In the genomic region with DNA sequence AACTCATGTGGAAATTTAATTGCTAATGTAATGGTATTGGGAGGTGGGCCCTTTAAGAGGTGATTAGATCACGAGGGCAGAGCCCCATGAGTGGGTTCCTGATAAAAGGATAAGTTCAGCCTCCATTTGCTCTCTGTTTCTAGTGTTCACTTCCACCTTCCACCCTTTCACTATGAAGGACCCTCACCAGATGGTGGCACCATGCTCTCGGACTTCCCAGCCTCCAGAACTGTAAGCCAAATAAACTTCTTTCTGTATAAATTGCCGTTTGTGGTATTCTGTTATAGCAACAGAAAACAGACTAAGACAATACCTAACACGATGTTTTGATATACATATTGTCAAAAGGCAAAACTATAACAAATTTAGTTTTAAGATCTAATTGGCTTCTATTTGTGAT, we compare ENCODE assay signal across 32 cellular contexts.
A peak's percentile ranks its signal among the peaks of the same experiment; 100 is the strongest.
DNase-seq lines count a peak whose midpoint lies in the region; ATAC-seq, FAIRE-seq and TF ChIP-seq lines count a peak whose summit lies in the region.
"Had no signal": no experiment of that assay in that cellular context is flagged by ENCODE, and none has a peak within 500 bp of the region (broad histone marks: within the 10 kb centered on the region; RNA-seq: fewer than 3 reads in every experiment).

No MANE protein-coding gene starts in this region.

- peak; percentile 39; the same call in 1 of the 3 replicates for ATAC-seq in K562
- ATAC-seq in thoracic aorta (ENCODE audit: insufficient number of reproducible peaks, low FRiP score, low read depth) = no peak
- no peak for ATAC-seq in sciatic nerve
- ATAC-seq: activated CD4-positive, alpha-beta T cell treated with anti-CD3 and anti-CD28 coated beads for 36 hours; activated CD8-positive, alpha-beta T cell treated with anti-CD3 and anti-CD28 coated beads, Interleukin-2, amount 10 ng/mL, durations not matched to agents 7 days and 5 days; gastroesophageal sphincter; left cardiac atrium had no signal

- peaks cover 0 to 2% (median 0%) of the 10 kb centered on the region in 5 donors for H3K9me3 Mint-ChIP-seq in CD8-positive, alpha-beta memory T cell
- H3K9me3 Mint-ChIP-seq: activated naive CD4-positive, alpha-beta T cell treated with anti-CD3 and anti-CD28 coated beads, Interleukin-2, amount 50 U/mL, for 24 hours; HFFc6; neural crest cell; T-helper 2 cell treated with Interferon-gamma antibody and Interleukin-4, amounts not matched to agents 5 μg/mL and 100 μg/mL, for 36 hours had no signal

- peak in 1 of 4 experiments; percentile 6 for DNase-seq in K562 (ENCODE audit: extremely low read depth in 1 of 4, low spot score in 3 of 4)
- no peak for DNase-seq in thoracic aorta (ENCODE audit: low spot score)
- DNase-seq in sciatic nerve (ENCODE audit: low spot score) = no peak
- DNase-seq in CD8-positive, alpha-beta memory T cell = no peak
- DNase-seq in activated T-cell treated with anti-CD3 and anti-CD28 coated beads, Interleukin-2, amount 50 U/mL, for 1 hour = no peak
- DNase-seq: activated CD4-positive, alpha-beta T cell treated with anti-CD3 and anti-CD28 coated beads for 36 hours; activated CD8-positive, alpha-beta T cell treated with anti-CD3 and anti-CD28 coated beads, Interleukin-2, amount 10 ng/mL, durations not matched to agents 7 days and 5 days; amniotic stem cell; C1 segment of cervical spinal cord; DMS79 treated with DMSO at 0.1 percent for 48 hours; GM23248; HFFc6; hippocampal formation; left cardiac atrium; mammary epithelial cell; NCI-H1092; NCI-H187; NCI-H510A treated with DMSO at 0.1 percent for 48 hours; PC-9; SHP77; stimulated activated CD4-positive, alpha-beta T cell treated with anti-CD3 and anti-CD28 coated beads, Interleukin-1b, Interleukin-23, amount 100 ng/mL, for 48 hours; uterus had no signal

- H3K4me3 ChIP-seq in OCI-LY1 (ENCODE audit: low read depth, low read length, poor library complexity, severe bottlenecking) (no peak overlapping the region), K562 (no peak overlapping the region), thoracic aorta (no peak overlapping the region)
- no peak overlapping the region for H3K4me3 ChIP-seq in CD8-positive, alpha-beta memory T cell (ENCODE audit: low read length)
- H3K4me3 ChIP-seq: breast epithelium, gastroesophageal sphincter, GM23248, PC-9, uterus had no signal

- 0% methylated on average over 4 of the region's 4 CpGs for WGBS in K562 (ENCODE audit: insufficient coverage, low coverage, missing lambda C conversion rate)

- no peaks in the 10 kb centered on the region for H3K4me1 Mint-ChIP-seq in CD8-positive, alpha-beta memory T cell
- H3K4me1 Mint-ChIP-seq: activated CD4-positive, alpha-beta T cell treated with anti-CD3 and anti-CD28 coated beads for 36 hours; activated naive CD4-positive, alpha-beta T cell treated with anti-CD3 and anti-CD28 coated beads, Interleukin-2, amount 50 U/mL, for 24 hours; neural crest cell had no signal

- H3K9ac ChIP-seq in OCI-LY1 (ENCODE audit: low read length) (no peak overlapping the region), K562 (ENCODE audit: insufficient read depth in 1 of 2, low read depth in 2 of 2, low read length in 2 of 2) (no peak overlapping the region)
- H3K9ac ChIP-seq: GM23248, parathyroid adenoma had no signal

- H3K36me3 Mint-ChIP-seq in CD8-positive, alpha-beta memory T cell = no peaks in the 10 kb centered on the region
- H3K36me3 Mint-ChIP-seq: activated naive CD4-positive, alpha-beta T cell treated with anti-CD3 and anti-CD28 coated beads, Interleukin-2, amount 50 U/mL, for 24 hours had no signal

- H4K20me1 ChIP-seq in OCI-LY1 (ENCODE audit: insufficient read depth, low read length) (no peaks in the 10 kb centered on the region), K562 (replicated peaks; ENCODE audit: control insufficient read depth, insufficient read depth, low read length) (no peaks in the 10 kb centered on the region)

- no peak overlapping the region for H3K27ac Mint-ChIP-seq in CD8-positive, alpha-beta memory T cell
- H3K27ac Mint-ChIP-seq: activated CD4-positive, alpha-beta T cell treated with anti-CD3 and anti-CD28 coated beads for 36 hours; activated CD8-positive, alpha-beta T cell treated with anti-CD3 and anti-CD28 coated beads, Interleukin-2, amount 10 ng/mL, durations not matched to agents 7 days and 5 days; activated naive CD4-positive, alpha-beta T cell treated with anti-CD3 and anti-CD28 coated beads, Interleukin-2, amount 50 U/mL, for 24 hours; HFFc6; stimulated activated naive CD8-positive, alpha-beta T cell treated with anti-CD3 and anti-CD28 coated beads, Interleukin-15, Interleukin-2, amounts not matched to agents 100 ng/mL and 50 ng/mL, for 24 hours; T-helper 2 cell treated with Interferon-gamma antibody and Interleukin-4, amounts not matched to agents 5 μg/mL and 100 μg/mL, for 36 hours had no signal

- intact Hi-C loops in K562 (cut with micrococcal nuclease) = no loop called here
- intact Hi-C loops in sciatic nerve (cut with DNase I) = no loop called here

- no peaks in the 10 kb centered on the region for H3K9me2 ChIP-seq in OCI-LY1 (ENCODE audit: low read depth, low read length)

- peaks cover 0 to 1% of the 10 kb centered on the region in 2 donors for H3K27me3 Mint-ChIP-seq in CD8-positive, alpha-beta memory T cell
- H3K27me3 Mint-ChIP-seq: activated CD4-positive, alpha-beta T cell treated with anti-CD3 and anti-CD28 coated beads for 36 hours; stimulated activated naive CD8-positive, alpha-beta T cell treated with anti-CD3 and anti-CD28 coated beads, Interleukin-15, Interleukin-2, amounts not matched to agents 100 ng/mL and 50 ng/mL, for 24 hours had no signal

- no peak overlapping the region for H3K4me3 Mint-ChIP-seq in CD8-positive, alpha-beta memory T cell
- H3K4me3 Mint-ChIP-seq: activated CD4-positive, alpha-beta T cell treated with anti-CD3 and anti-CD28 coated beads for 36 hours; activated CD8-positive, alpha-beta T cell treated with anti-CD3 and anti-CD28 coated beads, Interleukin-2, amount 10 ng/mL, durations not matched to agents 7 days and 5 days; activated naive CD4-positive, alpha-beta T cell treated with anti-CD3 and anti-CD28 coated beads, Interleukin-2, amount 50 U/mL, for 24 hours; HFFc6; neural crest cell; stimulated activated naive CD8-positive, alpha-beta T cell treated with anti-CD3 and anti-CD28 coated beads, Interleukin-15, Interleukin-2, amounts not matched to agents 100 ng/mL and 50 ng/mL, for 24 hours; T-helper 2 cell treated with Interferon-gamma antibody and Interleukin-4, amounts not matched to agents 5 μg/mL and 100 μg/mL, for 36 hours had no signal

- no peaks in the 10 kb centered on the region for H3K9me3 ChIP-seq in OCI-LY1 (ENCODE audit: low read length)
- H3K9me3 ChIP-seq in K562 (replicated peaks; ENCODE audit: control insufficient read depth, insufficient read depth, low read depth, low read length) = no peaks in the 10 kb centered on the region
- no peaks in the 10 kb centered on the region for H3K9me3 ChIP-seq in thoracic aorta
- H3K9me3 ChIP-seq in CD8-positive, alpha-beta memory T cell (ENCODE audit: low read length) = no peaks in the 10 kb centered on the region
- H3K9me3 ChIP-seq: breast epithelium, gastroesophageal sphincter, uterus had no signal

- CTCF ChIA-PET in K562 (lab: Yijun Ruan, JAX; ENCODE audit: low intra/inter-chr PET ratio) = no interaction called here
- CTCF ChIA-PET in CD8-positive, alpha-beta memory T cell (lab: Charles Lee) = no interaction called here

- no TSS peak for BruUV-seq in K562 (replicated peaks; lab: Mats Ljungman, UMichigan)

- POLR2A ChIA-PET in K562 (lab: Yijun Ruan, JAX) = no interaction called here
- POLR2A ChIA-PET in CD8-positive, alpha-beta memory T cell (lab: Charles Lee) = no interaction called here

- H3F3A ChIP-seq in OCI-LY1 (ENCODE audit: insufficient read depth, low read length) = no peaks in the 10 kb centered on the region

- no peaks in the 10 kb centered on the region for H3K9me1 ChIP-seq in K562 (ENCODE audit: control insufficient read depth, insufficient read depth, low read length)

- H2AFZ ChIP-seq in OCI-LY1 (ENCODE audit: low read length) (no peak overlapping the region), K562 (ENCODE audit: low read depth, low read length) (no peak overlapping the region)
- H2AFZ ChIP-seq: GM23248, parathyroid adenoma, PC-9 had no signal

- H3K4me2 ChIP-seq in OCI-LY1 (ENCODE audit: low read length) = no peak overlapping the region
- H3K4me2 ChIP-seq in K562 (ENCODE audit: insufficient read depth, low read length) = no peak overlapping the region
- H3K4me2 ChIP-seq: PC-9 had no signal

- H3K4me1 ChIP-seq in OCI-LY1 (ENCODE audit: insufficient read depth, low read length, severe bottlenecking) (peaks cover 33% of the 10 kb centered on the region), K562 (replicated peaks in 1 of 2; ENCODE audit: control insufficient read depth in 2 of 2, insufficient read depth in 2 of 2, low read length in 2 of 2) (no peaks in the 10 kb centered on the region), thoracic aorta (ENCODE audit: control insufficient read depth in 1 of 2, low read depth in 2 of 2) (peaks cover 20 to 55% of the 10 kb centered on the region in 2 donors)
- no peaks in the 10 kb centered on the region for H3K4me1 ChIP-seq in CD8-positive, alpha-beta memory T cell (ENCODE audit: insufficient read depth, low read length)
- H3K4me1 ChIP-seq: breast epithelium, parathyroid adenoma, uterus had no signal

- no peak for TF ChIP-seq EP300 in K562 (IDR thresholded peaks at IDR 0.05; ENCODE audit: low read length)

- 0 out of 2 replicates have a peak, but pooled peaks have one; percentile 5 for TF ChIP-seq CTCF in C4-2B (conservative IDR thresholded peaks at IDR 0.05)
- peak; percentile 36; the same call in 1 of the 2 replicates for TF ChIP-seq CTCF in OCI-LY1 (IDR thresholded peaks at IDR 0.05; ENCODE audit: low read length)
- peak in 1 of 3 experiments; percentile 7; a peak in 1 of 6 replicates for TF ChIP-seq CTCF in K562 (IDR thresholded peaks at IDR 0.05 in 2 of 3, conservative IDR thresholded peaks at IDR 0.05 in 1 of 3; ENCODE audit: insufficient read depth in 2 of 3, low read depth in 1 of 3, low read length in 3 of 3)
- no peak for TF ChIP-seq CTCF in thoracic aorta (IDR thresholded peaks at IDR 0.05)

- H3K36me3 ChIP-seq in OCI-LY1 (ENCODE audit: insufficient read depth, low read length) = no peaks in the 10 kb centered on the region
- no peaks in the 10 kb centered on the region for H3K36me3 ChIP-seq in K562 (ENCODE audit: control insufficient read depth, insufficient read depth, low read length)
- H3K36me3 ChIP-seq in thoracic aorta = no peaks in the 10 kb centered on the region
- H3K36me3 ChIP-seq in CD8-positive, alpha-beta memory T cell (ENCODE audit: insufficient read depth, low read length) = no peaks in the 10 kb centered on the region
- H3K36me3 ChIP-seq: breast epithelium, gastroesophageal sphincter, uterus had no signal

- peak in 1 of 2 experiments; percentile 47; a peak in 2 of 4 replicates for TF ChIP-seq RAD21 in K562 (CRISPR knock-in tag; conservative IDR thresholded peaks at IDR 0.05 in 1 of 2, IDR thresholded peaks at IDR 0.05 in 1 of 2)

- FAIRE-seq in K562 (lab: Jason Lieb, UNC) = no peak

- TF ChIP-seq POLR2A in K562 (conservative IDR thresholded peaks at IDR 0.05) = no peak

- H3K79me2 ChIP-seq in OCI-LY1 (ENCODE audit: insufficient read depth, low read length) (no peaks in the 10 kb centered on the region), K562 (ENCODE audit: control insufficient read depth, insufficient read depth, low read length) (no peaks in the 10 kb centered on the region)
- H3K79me2 ChIP-seq: parathyroid adenoma had no signal

- H3K27me3 ChIP-seq in OCI-LY1 (ENCODE audit: insufficient read depth, low read length) (no peaks in the 10 kb centered on the region), K562 (ENCODE audit: control insufficient read depth in 2 of 2, insufficient read depth in 2 of 2, low read length in 2 of 2) (no peaks in the 10 kb centered on the region), thoracic aorta (replicated peaks; ENCODE audit: insufficient read depth) (no peaks in the 10 kb centered on the region)
- H3K27me3 ChIP-seq in CD8-positive, alpha-beta memory T cell (ENCODE audit: insufficient read depth, low read length, poor library complexity, severe bottlenecking) = no peaks in the 10 kb centered on the region
- H3K27me3 ChIP-seq: breast epithelium, gastroesophageal sphincter, uterus had no signal

- in situ Hi-C loops in K562 (cut with MboI) = no loop called here

- no peak overlapping the region for H3K27ac ChIP-seq in C4-2B
- H3K27ac ChIP-seq in OCI-LY1 (ENCODE audit: low read depth, low read length, poor library complexity, severe bottlenecking) = no peak overlapping the region
- H3K27ac ChIP-seq in K562 (ENCODE audit: extremely low read depth, low read depth, low read length) = no peak overlapping the region
- peak overlapping the region; percentile 73 to 78 for H3K27ac ChIP-seq in thoracic aorta
- H3K27ac ChIP-seq in CD8-positive, alpha-beta memory T cell (ENCODE audit: low read depth, low read length) = no peak overlapping the region
- H3K27ac ChIP-seq: breast epithelium, gastroesophageal sphincter, GM23248, parathyroid adenoma, PC-9, uterus, VCaP had no signal

Comparison
In these comparisons a context has a peak if more than half of its experiments do, and no peak if none do; other contexts are left out.
1. H3K27ac ChIP-seq: peak in thoracic aorta (2 of 2); none in C4-2B (single experiment), OCI-LY1 (single experiment), K562 (single experiment) and CD8-positive, alpha-beta memory T cell (single experiment).